In the genomic region with DNA sequence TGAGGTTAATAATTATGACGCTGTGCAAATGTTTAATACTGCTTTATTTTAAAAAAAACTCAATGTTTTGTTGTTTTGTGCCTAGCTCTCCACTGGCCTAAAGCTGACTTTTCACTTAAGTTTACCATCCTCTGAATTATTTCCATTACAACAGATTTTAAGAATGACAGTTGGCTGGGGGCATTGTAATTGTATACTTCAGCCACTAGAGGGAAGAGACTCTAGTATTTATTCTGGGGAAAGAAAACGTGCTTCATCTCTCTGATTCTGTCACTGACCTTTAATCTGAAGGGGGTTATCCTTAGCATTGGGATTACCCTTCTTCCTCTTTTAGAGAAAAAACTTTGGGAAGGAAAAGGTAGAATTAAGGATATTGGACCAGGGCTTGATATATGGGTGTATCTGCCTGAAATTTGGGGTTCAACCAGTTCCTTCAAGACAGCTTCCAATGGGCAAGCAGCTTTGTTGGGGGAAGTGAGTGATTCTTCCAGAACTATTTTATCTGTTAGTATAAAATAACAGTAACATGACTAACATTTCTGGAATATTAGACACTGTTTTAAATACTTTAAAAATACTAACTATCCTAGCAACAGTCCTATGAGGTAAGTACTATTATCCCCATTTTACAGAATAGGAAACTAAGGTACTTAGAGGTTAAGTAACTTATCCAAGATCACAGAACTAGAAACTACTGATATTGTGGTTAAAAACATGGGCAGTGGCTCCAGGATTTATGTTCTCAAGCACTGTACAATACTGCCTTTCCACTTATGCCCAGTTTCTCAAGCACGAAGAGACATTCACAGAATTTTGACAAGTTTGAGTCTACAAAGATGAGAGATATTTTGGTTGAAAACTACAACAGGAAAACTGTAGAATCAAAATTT, we compare ENCODE assay signal across 8 cellular contexts.
DNase-seq lines count a peak whose midpoint lies in the region; ATAC-seq and TF ChIP-seq lines count a peak whose summit lies in the region.

No MANE protein-coding gene starts in this region.

- peak; percentile 80 for ATAC-seq in GM18868 (IDR thresholded peaks at IDR 0.05; ENCODE audit: unreplicated experiment)
- ATAC-seq in activated B cell treated with CpG ODN at 0.5 μM for 24 hours (ENCODE audit: low read depth), result peak; percentile 70
- ATAC-seq in thoracic aorta (ENCODE audit: insufficient number of reproducible peaks, low FRiP score, low read depth), result no peak

- no peaks in the 10 kb centered on the region for H3K36me3 ChIP-seq in right atrium auricular region
- no peaks in the 10 kb centered on the region for H3K36me3 ChIP-seq in thoracic aorta

- H3K27ac Mint-ChIP-seq in activated B cell treated with CpG ODN at 0.5 μM for 24 hours, result no peak overlapping the region

- TF ChIP-seq CTCF in activated B cell treated with CpG ODN at 0.5 μM for 24 hours (IDR thresholded peaks at IDR 0.05) (peak; percentile 57), right atrium auricular region (IDR thresholded peaks at IDR 0.05) (peak; percentile 85 to 88), thoracic aorta (IDR thresholded peaks at IDR 0.05) (peak; percentile 90)

- H3K9me3 Mint-ChIP-seq in activated B cell treated with CpG ODN at 0.5 μM for 24 hours, result no peaks in the 10 kb centered on the region

- no peaks in the 10 kb centered on the region for H3K9me3 ChIP-seq in right atrium auricular region
- no peaks in the 10 kb centered on the region for H3K9me3 ChIP-seq in thoracic aorta

- CTCF ChIA-PET in activated B cell treated with CpG ODN at 0.5 μM for 24 hours (lab: Charles Lee), result interaction anchor here (0.7 to 2.7 kb wide), 10 partner anchors 10 to 1267 kb away, joined by 3 to 11 read pairs (median 3); no protein-coding TSS in a partner anchor

- H3K4me1 ChIP-seq in right atrium auricular region (peaks cover 0 to 27% of the 10 kb centered on the region in 2 donors), thoracic aorta (ENCODE audit: control insufficient read depth in 1 of 2, low read depth in 2 of 2) (peaks cover 5 to 17% of the 10 kb centered on the region in 2 donors)

- H3K27me3 ChIP-seq in right atrium auricular region (no peaks in the 10 kb centered on the region), thoracic aorta (replicated peaks; ENCODE audit: insufficient read depth) (no peaks in the 10 kb centered on the region)

- H3K4me3 Mint-ChIP-seq in activated B cell treated with CpG ODN at 0.5 μM for 24 hours, result no peak overlapping the region

- intact Hi-C loops in activated B cell treated with CpG ODN at 0.5 μM for 24 hours (cut with micrococcal nuclease), result loop anchor here (1.0 to 5.0 kb wide), 4 partner anchors 16 to 221 kb away; no protein-coding TSS in a partner anchor

- H3K36me3 Mint-ChIP-seq in activated B cell treated with CpG ODN at 0.5 μM for 24 hours (ENCODE audit: low read depth), result no peaks in the 10 kb centered on the region

- POLR2A ChIA-PET in activated B cell treated with CpG ODN at 0.5 μM for 24 hours (lab: Charles Lee), result interaction anchor here (0.6 kb wide), 1 partner anchor 234 kb away, joined by 3 read pairs; no protein-coding TSS in a partner anchor

- H3K27ac ChIP-seq in right atrium auricular region, result no peak overlapping the region
- no peak overlapping the region for H3K27ac ChIP-seq in thoracic aorta

- DNase-seq in CD1c-positive myeloid dendritic cell (ENCODE audit: extremely low spot score) (peak; percentile 52), LoVo (ENCODE audit: low spot score) (peak; percentile 56), activated B cell treated with CpG ODN at 0.5 μM for 24 hours (no peak), right atrium auricular region (ENCODE audit: low spot score) (no peak), thoracic aorta (ENCODE audit: low spot score) (no peak), NK-92 (lab: John Stamatoyannopoulos, UW; ENCODE audit: unreplicated experiment) (no peak), GF-D8 (lab: John Stamatoyannopoulos, UW) (no peak)

- peaks cover 6% of the 10 kb centered on the region for H3K4me1 Mint-ChIP-seq in activated B cell treated with CpG ODN at 0.5 μM for 24 hours

- H3K27me3 Mint-ChIP-seq in activated B cell treated with CpG ODN at 0.5 μM for 24 hours, result no peaks in the 10 kb centered on the region

- no peak overlapping the region for H3K4me3 ChIP-seq in right atrium auricular region
- H3K4me3 ChIP-seq in thoracic aorta, result no peak overlapping the region

Comparison
In these comparisons a context has a peak if more than half of its experiments do, and no peak if none do; other contexts are left out.
1. DNase-seq: peak in CD1c-positive myeloid dendritic cell (single experiment) and LoVo (single experiment); none in activated B cell treated with CpG ODN at 0.5 μM for 24 hours (single experiment), right atrium auricular region (single experiment), thoracic aorta (single experiment), NK-92 (single experiment) and GF-D8 (single experiment).
2. Peak in every context shown above with its lines, with median percentiles within 50 percentile points of each other: CTCF ChIP-seq.